In the genomic region with DNA sequence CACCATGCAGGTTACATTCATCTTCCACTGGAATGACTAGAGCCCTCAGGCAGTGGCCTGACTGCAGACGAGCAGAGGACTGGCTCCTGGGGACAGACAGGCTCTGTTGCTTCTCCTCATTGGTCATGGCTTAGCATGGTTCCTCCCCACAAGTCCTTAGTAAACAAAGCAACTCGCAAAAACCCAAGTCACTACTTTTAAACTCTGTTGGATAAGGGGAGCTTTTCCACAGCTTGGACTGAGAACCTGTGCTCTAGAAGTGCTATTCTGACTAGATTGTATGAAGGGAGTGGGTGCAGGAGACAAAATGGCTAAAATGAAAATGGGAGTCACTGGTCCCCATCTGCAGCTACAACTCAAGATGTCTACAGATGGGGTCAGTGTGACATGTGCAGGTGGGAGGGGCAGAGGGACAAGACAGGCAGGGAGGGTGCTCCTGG, we compare ENCODE assay signal across 1 cellular context.
TF ChIP-seq lines count a peak whose summit lies in the region.
"Not testable (repeated sequence)": the region's sequence is repeated elsewhere in the genome, so short reads cannot be mapped to it uniquely, and the experiment has no call there.

No MANE protein-coding gene starts in this region.

TF ChIP-seq in K562, 482 proteins besides CTCF, POLR2A, EP300 and RAD21:
- TF ChIP-seq L3MBTL2 (IDR thresholded peaks at IDR 0.05): peak; percentile 51
- TF ChIP-seq FOXP1 (CRISPR knock-in tag; IDR thresholded peaks at IDR 0.05): 0 out of 2 replicates have a peak, but pooled peaks have one; percentile 39
- TF ChIP-seq, protein P1, sequence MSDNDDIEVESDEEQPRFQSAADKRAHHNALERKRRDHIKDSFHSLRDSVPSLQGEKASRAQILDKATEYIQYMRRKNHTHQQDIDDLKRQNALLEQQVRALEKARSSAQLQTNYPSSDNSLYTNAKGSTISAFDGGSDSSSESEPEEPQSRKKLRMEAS (CRISPR knock-in tag; IDR thresholded peaks at IDR 0.05): peak; percentile 28; the same call in 1 of the 2 replicates
- TF ChIP-seq ATF1, NR4A1 (CRISPR knock-in tag; IDR thresholded peaks at IDR 0.05): not testable (repeated sequence)
- TF ChIP-seq ATF1 (tag; IDR thresholded peaks at IDR 0.05): peak; percentile 12; the same call in 1 of the 2 replicates
- TF ChIP-seq EHMT2 (IDR thresholded peaks at IDR 0.05): peak; percentile 72; the same call in 1 of the 2 replicates
- TF ChIP-seq ILF3 (IDR thresholded peaks at IDR 0.05; ENCODE audit: borderline replicate concordance): 0 out of 2 replicates have a peak, but pooled peaks have one; percentile 12
- TF ChIP-seq NR4A1 (tag; IDR thresholded peaks at IDR 0.05): 0 out of 2 replicates have a peak, but pooled peaks have one; percentile 17
- peak; percentile 64 for TF ChIP-seq NFRKB (IDR thresholded peaks at IDR 0.05; ENCODE audit: low read depth)
- TF ChIP-seq FOXA3 (CRISPR knock-in tag; conservative IDR thresholded peaks at IDR 0.05 in 1 of 2, IDR thresholded peaks at IDR 0.05 in 1 of 2): peak; percentile 62 to 85; a peak in 3 of 4 replicates
- TF ChIP-seq SMAD4 (CRISPR knock-in tag; conservative IDR thresholded peaks at IDR 0.05): peak; percentile 34; the same call in 1 of the 2 replicates
- TF ChIP-seq, protein P2, sequence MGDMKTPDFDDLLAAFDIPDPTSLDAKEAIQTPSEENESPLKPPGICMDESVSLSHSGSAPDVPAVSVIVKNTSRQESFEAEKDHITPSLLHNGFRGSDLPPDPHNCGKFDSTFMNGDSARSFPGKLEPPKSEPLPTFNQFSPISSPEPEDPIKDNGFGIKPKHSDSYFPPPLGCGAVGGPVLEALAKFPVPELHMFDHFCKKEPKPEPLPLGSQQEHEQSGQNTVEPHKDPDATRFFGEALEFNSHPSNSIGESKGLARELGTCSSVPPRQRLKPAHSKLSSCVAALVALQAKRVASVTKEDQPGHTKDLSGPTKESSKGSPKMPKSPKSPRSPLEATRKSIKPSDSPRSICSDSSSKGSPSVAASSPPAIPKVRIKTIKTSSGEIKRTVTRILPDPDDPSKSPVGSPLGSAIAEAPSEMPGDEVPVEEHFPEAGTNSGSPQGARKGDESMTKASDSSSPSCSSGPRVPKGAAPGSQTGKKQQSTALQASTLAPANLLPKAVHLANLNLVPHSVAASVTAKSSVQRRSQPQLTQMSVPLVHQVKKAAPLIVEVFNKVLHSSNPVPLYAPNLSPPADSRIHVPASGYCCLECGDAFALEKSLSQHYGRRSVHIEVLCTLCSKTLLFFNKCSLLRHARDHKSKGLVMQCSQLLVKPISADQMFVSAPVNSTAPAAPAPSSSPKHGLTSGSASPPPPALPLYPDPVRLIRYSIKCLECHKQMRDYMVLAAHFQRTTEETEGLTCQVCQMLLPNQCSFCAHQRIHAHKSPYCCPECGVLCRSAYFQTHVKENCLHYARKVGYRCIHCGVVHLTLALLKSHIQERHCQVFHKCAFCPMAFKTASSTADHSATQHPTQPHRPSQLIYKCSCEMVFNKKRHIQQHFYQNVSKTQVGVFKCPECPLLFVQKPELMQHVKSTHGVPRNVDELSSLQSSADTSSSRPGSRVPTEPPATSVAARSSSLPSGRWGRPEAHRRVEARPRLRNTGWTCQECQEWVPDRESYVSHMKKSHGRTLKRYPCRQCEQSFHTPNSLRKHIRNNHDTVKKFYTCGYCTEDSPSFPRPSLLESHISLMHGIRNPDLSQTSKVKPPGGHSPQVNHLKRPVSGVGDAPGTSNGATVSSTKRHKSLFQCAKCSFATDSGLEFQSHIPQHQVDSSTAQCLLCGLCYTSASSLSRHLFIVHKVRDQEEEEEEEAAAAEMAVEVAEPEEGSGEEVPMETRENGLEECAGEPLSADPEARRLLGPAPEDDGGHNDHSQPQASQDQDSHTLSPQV (IDR thresholded peaks at IDR 0.05): peak; percentile 72; the same call in 1 of the 2 replicates
- TF ChIP-seq, protein P3, sequence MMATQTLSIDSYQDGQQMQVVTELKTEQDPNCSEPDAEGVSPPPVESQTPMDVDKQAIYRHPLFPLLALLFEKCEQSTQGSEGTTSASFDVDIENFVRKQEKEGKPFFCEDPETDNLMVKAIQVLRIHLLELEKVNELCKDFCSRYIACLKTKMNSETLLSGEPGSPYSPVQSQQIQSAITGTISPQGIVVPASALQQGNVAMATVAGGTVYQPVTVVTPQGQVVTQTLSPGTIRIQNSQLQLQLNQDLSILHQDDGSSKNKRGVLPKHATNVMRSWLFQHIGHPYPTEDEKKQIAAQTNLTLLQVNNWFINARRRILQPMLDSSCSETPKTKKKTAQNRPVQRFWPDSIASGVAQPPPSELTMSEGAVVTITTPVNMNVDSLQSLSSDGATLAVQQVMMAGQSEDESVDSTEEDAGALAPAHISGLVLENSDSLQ (IDR thresholded peaks at IDR 0.05): peak; percentile 75
- TF ChIP-seq, protein P4, sequence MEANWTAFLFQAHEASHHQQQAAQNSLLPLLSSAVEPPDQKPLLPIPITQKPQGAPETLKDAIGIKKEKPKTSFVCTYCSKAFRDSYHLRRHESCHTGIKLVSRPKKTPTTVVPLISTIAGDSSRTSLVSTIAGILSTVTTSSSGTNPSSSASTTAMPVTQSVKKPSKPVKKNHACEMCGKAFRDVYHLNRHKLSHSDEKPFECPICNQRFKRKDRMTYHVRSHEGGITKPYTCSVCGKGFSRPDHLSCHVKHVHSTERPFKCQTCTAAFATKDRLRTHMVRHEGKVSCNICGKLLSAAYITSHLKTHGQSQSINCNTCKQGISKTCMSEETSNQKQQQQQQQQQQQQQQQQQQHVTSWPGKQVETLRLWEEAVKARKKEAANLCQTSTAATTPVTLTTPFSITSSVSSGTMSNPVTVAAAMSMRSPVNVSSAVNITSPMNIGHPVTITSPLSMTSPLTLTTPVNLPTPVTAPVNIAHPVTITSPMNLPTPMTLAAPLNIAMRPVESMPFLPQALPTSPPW (CRISPR knock-in tag; IDR thresholded peaks at IDR 0.05): 0 out of 2 replicates have a peak, but pooled peaks have one; percentile 19
- TF ChIP-seq SUPT5H (IDR thresholded peaks at IDR 0.05): 0 out of 2 replicates have a peak, but pooled peaks have one; percentile 18
- TF ChIP-seq FOXK2 (conservative IDR thresholded peaks at IDR 0.05 in 1 of 2, IDR thresholded peaks at IDR 0.05 in 1 of 2; ENCODE audit: low read depth in 2 of 2): peak; percentile 90 to 91
- TF ChIP-seq, protein P5, sequence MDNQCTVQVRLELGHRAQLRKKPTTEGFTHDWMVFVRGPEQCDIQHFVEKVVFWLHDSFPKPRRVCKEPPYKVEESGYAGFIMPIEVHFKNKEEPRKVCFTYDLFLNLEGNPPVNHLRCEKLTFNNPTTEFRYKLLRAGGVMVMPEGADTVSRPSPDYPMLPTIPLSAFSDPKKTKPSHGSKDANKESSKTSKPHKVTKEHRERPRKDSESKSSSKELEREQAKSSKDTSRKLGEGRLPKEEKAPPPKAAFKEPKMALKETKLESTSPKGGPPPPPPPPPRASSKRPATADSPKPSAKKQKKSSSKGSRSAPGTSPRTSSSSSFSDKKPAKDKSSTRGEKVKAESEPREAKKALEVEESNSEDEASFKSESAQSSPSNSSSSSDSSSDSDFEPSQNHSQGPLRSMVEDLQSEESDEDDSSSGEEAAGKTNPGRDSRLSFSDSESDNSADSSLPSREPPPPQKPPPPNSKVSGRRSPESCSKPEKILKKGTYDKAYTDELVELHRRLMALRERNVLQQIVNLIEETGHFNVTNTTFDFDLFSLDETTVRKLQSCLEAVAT (IDR thresholded peaks at IDR 0.05): peak in 1 of 2 experiments; percentile 26; a peak in 1 of 4 replicates
- peak; percentile 44; the same call in 1 of the 2 replicates for TF ChIP-seq ATF7 (IDR thresholded peaks at IDR 0.05)
- TF ChIP-seq EP400 (IDR thresholded peaks at IDR 0.05): peak; percentile 56; the same call in 1 of the 2 replicates
- peak; percentile 35; the same call in 1 of the 2 replicates for TF ChIP-seq CTBP1 (IDR thresholded peaks at IDR 0.05; ENCODE audit: borderline replicate concordance)
- 0 out of 2 replicates have a peak, but pooled peaks have one; percentile 9 for TF ChIP-seq CXXC5 (CRISPR knock-in tag; IDR thresholded peaks at IDR 0.05)
- TF ChIP-seq, protein P6, sequence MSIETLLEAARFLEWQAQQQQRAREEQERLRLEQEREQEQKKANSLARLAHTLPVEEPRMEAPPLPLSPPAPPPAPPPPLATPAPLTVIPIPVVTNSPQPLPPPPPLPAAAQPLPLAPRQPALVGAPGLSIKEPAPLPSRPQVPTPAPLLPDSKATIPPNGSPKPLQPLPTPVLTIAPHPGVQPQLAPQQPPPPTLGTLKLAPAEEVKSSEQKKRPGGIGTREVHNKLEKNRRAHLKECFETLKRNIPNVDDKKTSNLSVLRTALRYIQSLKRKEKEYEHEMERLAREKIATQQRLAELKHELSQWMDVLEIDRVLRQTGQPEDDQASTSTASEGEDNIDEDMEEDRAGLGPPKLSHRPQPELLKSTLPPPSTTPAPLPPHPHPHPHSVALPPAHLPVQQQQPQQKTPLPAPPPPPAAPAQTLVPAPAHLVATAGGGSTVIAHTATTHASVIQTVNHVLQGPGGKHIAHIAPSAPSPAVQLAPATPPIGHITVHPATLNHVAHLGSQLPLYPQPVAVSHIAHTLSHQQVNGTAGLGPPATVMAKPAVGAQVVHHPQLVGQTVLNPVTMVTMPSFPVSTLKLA (conservative IDR thresholded peaks at IDR 0.05): peak; percentile 65 to 80; a peak in 3 of 4 replicates
- 0 out of 4 replicates have a peak, but pooled peaks of 1 of the 2 experiments have one; percentile 42 for TF ChIP-seq HDAC1 (IDR thresholded peaks at IDR 0.05)
- TF ChIP-seq, protein P7, sequence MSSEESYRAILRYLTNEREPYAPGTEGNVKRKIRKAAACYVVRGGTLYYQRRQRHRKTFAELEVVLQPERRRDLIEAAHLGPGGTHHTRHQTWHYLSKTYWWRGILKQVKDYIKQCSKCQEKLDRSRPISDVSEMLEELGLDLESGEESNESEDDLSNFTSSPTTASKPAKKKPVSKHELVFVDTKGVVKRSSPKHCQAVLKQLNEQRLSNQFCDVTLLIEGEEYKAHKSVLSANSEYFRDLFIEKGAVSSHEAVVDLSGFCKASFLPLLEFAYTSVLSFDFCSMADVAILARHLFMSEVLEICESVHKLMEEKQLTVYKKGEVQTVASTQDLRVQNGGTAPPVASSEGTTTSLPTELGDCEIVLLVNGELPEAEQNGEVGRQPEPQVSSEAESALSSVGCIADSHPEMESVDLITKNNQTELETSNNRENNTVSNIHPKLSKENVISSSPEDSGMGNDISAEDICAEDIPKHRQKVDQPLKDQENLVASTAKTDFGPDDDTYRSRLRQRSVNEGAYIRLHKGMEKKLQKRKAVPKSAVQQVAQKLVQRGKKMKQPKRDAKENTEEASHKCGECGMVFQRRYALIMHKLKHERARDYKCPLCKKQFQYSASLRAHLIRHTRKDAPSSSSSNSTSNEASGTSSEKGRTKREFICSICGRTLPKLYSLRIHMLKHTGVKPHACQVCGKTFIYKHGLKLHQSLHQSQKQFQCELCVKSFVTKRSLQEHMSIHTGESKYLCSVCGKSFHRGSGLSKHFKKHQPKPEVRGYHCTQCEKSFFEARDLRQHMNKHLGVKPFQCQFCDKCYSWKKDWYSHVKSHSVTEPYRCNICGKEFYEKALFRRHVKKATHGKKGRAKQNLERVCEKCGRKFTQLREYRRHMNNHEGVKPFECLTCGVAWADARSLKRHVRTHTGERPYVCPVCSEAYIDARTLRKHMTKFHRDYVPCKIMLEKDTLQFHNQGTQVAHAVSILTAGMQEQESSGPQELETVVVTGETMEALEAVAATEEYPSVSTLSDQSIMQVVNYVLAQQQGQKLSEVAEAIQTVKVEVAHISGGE (CRISPR knock-in tag; IDR thresholded peaks at IDR 0.05): 0 out of 6 replicates have a peak, but pooled peaks of 1 of the 3 experiments have one; percentile 21
- peak; percentile 33 for TF ChIP-seq KDM5B (IDR thresholded peaks at IDR 0.05; ENCODE audit: insufficient replicate concordance, low read depth, low read length)
- TF ChIP-seq YY1 (IDR thresholded peaks at IDR 0.05; ENCODE audit: borderline replicate concordance in 1 of 3, control insufficient read depth in 1 of 3, extremely low read depth in 1 of 3, insufficient read depth in 3 of 3, insufficient read length in 1 of 3, insufficient replicate concordance in 2 of 3, low read depth in 1 of 3, low read length in 2 of 3): peak in 1 of 3 experiments; percentile 62
- peak; percentile 68 to 69 for TF ChIP-seq NRF1 (conservative IDR thresholded peaks at IDR 0.05 in 1 of 2, IDR thresholded peaks at IDR 0.05 in 1 of 2)
